In genomic region chr17:59435238-59435637, GRCh38 we compare ENCODE assay signal across 1 cellular context.
TF ChIP-seq lines count a peak whose summit lies in the region.

No MANE protein-coding gene starts in this region.

TF ChIP-seq in K562, 482 proteins besides CTCF, POLR2A, EP300 and RAD21 (continued from another document):
- TF ChIP-seq CGGBP1 (CRISPR knock-in tag; IDR thresholded peaks at IDR 0.05) (no peak), ZBTB33 (CRISPR knock-in tag; IDR thresholded peaks at IDR 0.05) (no peak), ZBTB12 (CRISPR knock-in tag; IDR thresholded peaks at IDR 0.05) (no peak), CEBPG (CRISPR knock-in tag; IDR thresholded peaks at IDR 0.05) (no peak), CEBPG (tag; conservative IDR thresholded peaks at IDR 0.05 in 1 of 2, IDR thresholded peaks at IDR 0.05 in 1 of 2) (peak; percentile 49 to 86), ARHGAP35 (IDR thresholded peaks at IDR 0.05; ENCODE audit: partially characterized antibody) (no peak), CBFA2T2 (conservative IDR thresholded peaks at IDR 0.05) (no peak), KLF6 (CRISPR knock-in tag; IDR thresholded peaks at IDR 0.05; ENCODE audit: borderline replicate concordance) (no peak), ZNF584 (CRISPR knock-in tag; IDR thresholded peaks at IDR 0.05; ENCODE audit: low read depth) (no peak), SAFB (IDR thresholded peaks at IDR 0.05; ENCODE audit: borderline replicate concordance, low read depth, low read length) (no peak), FOSL1 (tag; conservative IDR thresholded peaks at IDR 0.05) (peak; percentile 46; the same call in 1 of the 2 replicates), MEIS2 (IDR thresholded peaks at IDR 0.05; ENCODE audit: partially characterized antibody) (peak; percentile 83), ZNF232 (CRISPR knock-in tag; IDR thresholded peaks at IDR 0.05) (no peak), KDM1A (IDR thresholded peaks at IDR 0.05) (peak; percentile 36 to 64; a peak in 2 of 4 replicates), NR1H2 (CRISPR knock-in tag; IDR thresholded peaks at IDR 0.05) (no peak), ELF2 (CRISPR knock-in tag; IDR thresholded peaks at IDR 0.05) (no peak), RBM34 (IDR thresholded peaks at IDR 0.05; ENCODE audit: borderline replicate concordance, insufficient read depth, low read length) (no peak), SAP30 (IDR thresholded peaks at IDR 0.05; ENCODE audit: borderline replicate concordance, insufficient read depth, low read depth, low read length, poor library complexity, severe bottlenecking) (no peak), ZNF398 (CRISPR knock-in tag; IDR thresholded peaks at IDR 0.05) (no peak), PHB (CRISPR knock-in tag; IDR thresholded peaks at IDR 0.05) (no peak), CBFA2T3 (IDR thresholded peaks at IDR 0.05) (no peak)
